ENCODE assay signal across 10 cellular contexts in genomic region chr3:39138804-39139415, GRCh38. TPM values are rescaled to one million over a fixed set of nuclear protein-coding genes. Genes with fewer than 3 reads are reported as not detected.
DNase-seq lines count a peak whose midpoint lies in the region; ATAC-seq and TF ChIP-seq lines count a peak whose summit lies in the region.
"Had no signal": no experiment of that assay in that cellular context is flagged by ENCODE, and none has a peak within 500 bp of the region (broad histone marks: within the 10 kb centered on the region; RNA-seq: fewer than 3 reads in every experiment).

No MANE protein-coding gene starts in this region.

- H3K4me3 ChIP-seq in heart right ventricle (no peak overlapping the region), tibial nerve (no peak overlapping the region)

- peak in 6 of 8 donors; percentile 25 to 61 (median 36) for ATAC-seq in heart right ventricle
- ATAC-seq in stimulated activated naive CD8-positive, alpha-beta T cell treated with anti-CD3 and anti-CD28 coated beads, Interleukin-15, Interleukin-2, amounts not matched to agents 100 U/mL and 50 U/mL, for 24 hours: peak; percentile 45
- ATAC-seq in HG03460 (IDR thresholded peaks at IDR 0.05; ENCODE audit: unreplicated experiment): no peak

- peaks cover 32% of the 10 kb centered on the region for H3K4me1 Mint-ChIP-seq in activated T-helper 1 cell treated with anti-CD3 and anti-CD28 coated beads, Interleukin-12 subunit alpha, Interleukin-12 subunit beta, Interleukin-2, Interleukin-4 antibody, amounts not matched to agents 30 ng/mL and 10 ng/mL and 1 ng/mL, durations not matched to agents 14 hours and 24 hours and 36 hours (ENCODE audit: low read depth)

- H3K9me3 ChIP-seq in heart right ventricle: no peaks in the 10 kb centered on the region
- no peaks in the 10 kb centered on the region for H3K9me3 ChIP-seq in tibial nerve

- TF ChIP-seq EP300 in tibial nerve (IDR thresholded peaks at IDR 0.05): no peak

- intact Hi-C loops in activated T-helper 1 cell treated with anti-CD3 and anti-CD28 coated beads, Interleukin-12 subunit alpha, Interleukin-12 subunit beta, Interleukin-2, Interleukin-4 antibody, amounts not matched to agents 30 ng/mL and 10 ng/mL and 1 ng/mL, durations not matched to agents 14 hours and 24 hours and 36 hours (cut with micrococcal nuclease): no loop called here
- intact Hi-C loops in heart right ventricle (cut with DNase I): loop anchor here in 5 of 10 donors (5.0 to 10.0 kb wide), 3 partner anchors 38 to 48 kb away; no protein-coding TSS in a partner anchor

- H3K27ac ChIP-seq in heart right ventricle: peak overlapping the region in 1 of 10 donors; percentile 15
- no peak overlapping the region for H3K27ac ChIP-seq in tibial nerve

- no peak overlapping the region for H3K4me3 Mint-ChIP-seq in activated T-helper 1 cell treated with anti-CD3 and anti-CD28 coated beads, Interleukin-12 subunit alpha, Interleukin-12 subunit beta, Interleukin-2, Interleukin-4 antibody, amounts not matched to agents 30 ng/mL and 10 ng/mL and 1 ng/mL, durations not matched to agents 14 hours and 24 hours and 36 hours

- TF ChIP-seq CTCF in heart right ventricle (IDR thresholded peaks at IDR 0.05): no peak
- no peak for TF ChIP-seq CTCF in tibial nerve (IDR thresholded peaks at IDR 0.05)

- H3K9me3 Mint-ChIP-seq in activated T-helper 1 cell treated with anti-CD3 and anti-CD28 coated beads, Interleukin-12 subunit alpha, Interleukin-12 subunit beta, Interleukin-2, Interleukin-4 antibody, amounts not matched to agents 30 ng/mL and 10 ng/mL and 1 ng/mL, durations not matched to agents 14 hours and 24 hours and 36 hours: no peaks in the 10 kb centered on the region

- H3K27ac Mint-ChIP-seq in activated T-helper 1 cell treated with anti-CD3 and anti-CD28 coated beads, Interleukin-12 subunit alpha, Interleukin-12 subunit beta, Interleukin-2, Interleukin-4 antibody, amounts not matched to agents 30 ng/mL and 10 ng/mL and 1 ng/mL, durations not matched to agents 14 hours and 24 hours and 36 hours: peak overlapping the region; percentile 67

- H3K4me1 ChIP-seq in heart right ventricle (peaks cover 37 to 87% (median 65%) of the 10 kb centered on the region in 9 donors), tibial nerve (peaks cover 0 to 37% (median 15%) of the 10 kb centered on the region in 4 donors)

- H3K27me3 ChIP-seq in heart right ventricle: no peaks in the 10 kb centered on the region
- H3K27me3 ChIP-seq in tibial nerve: no peaks in the 10 kb centered on the region

- H3K27me3 Mint-ChIP-seq in activated T-helper 1 cell treated with anti-CD3 and anti-CD28 coated beads, Interleukin-12 subunit alpha, Interleukin-12 subunit beta, Interleukin-2, Interleukin-4 antibody, amounts not matched to agents 30 ng/mL and 10 ng/mL and 1 ng/mL, durations not matched to agents 14 hours and 24 hours and 36 hours (ENCODE audit: insufficient read depth): no peaks in the 10 kb centered on the region

- peaks cover 0 to 58% (median 17%) of the 10 kb centered on the region in 9 donors for H3K36me3 ChIP-seq in heart right ventricle
- peaks cover 4 to 73% (median 14%) of the 10 kb centered on the region in 3 donors for H3K36me3 ChIP-seq in tibial nerve

- DNase-seq in activated CD4-positive, alpha-beta T cell treated with anti-CD3 and anti-CD28 coated beads, Interleukin-2, amount 50 U/mL, for 1 hour: peak; percentile 10
- DNase-seq in activated CD4-positive, alpha-beta T cell treated with anti-CD3 and anti-CD28 coated beads, Interleukin-2, amount 50 U/mL, for 4 hours: no peak
- DNase-seq in activated T-helper 1 cell treated with anti-CD3 and anti-CD28 coated beads, Interleukin-12 subunit alpha, Interleukin-12 subunit beta, Interleukin-2, Interleukin-4 antibody, amounts not matched to agents 30 ng/mL and 10 ng/mL and 1 ng/mL, durations not matched to agents 14 hours and 24 hours and 36 hours (ENCODE audit: low spot score): no peak
- peak; percentile 60 to 69 for DNase-seq in heart right ventricle
- no peak for DNase-seq in stimulated activated naive CD8-positive, alpha-beta T cell treated with anti-CD3 and anti-CD28 coated beads, Interleukin-15, Interleukin-2, amounts not matched to agents 100 U/mL and 50 U/mL, for 24 hours
- no peak for DNase-seq in NCI-H69 (lab: John Stamatoyannopoulos, UW)
- no peak for DNase-seq in tibial nerve (ENCODE audit: low spot score in 2 of 2)
- DNase-seq: NCI-H2107 had no signal

- 75 to 77% methylated on average over 7 of the region's 7 CpGs for WGBS in heart right ventricle, 2 donors
- 50 to 72% methylated on average over 4 to 7 of the region's 7 CpGs for WGBS in tibial nerve, 2 donors

- no peak for TF ChIP-seq POLR2A in tibial nerve (IDR thresholded peaks at IDR 0.05)

- H3K36me3 Mint-ChIP-seq in activated T-helper 1 cell treated with anti-CD3 and anti-CD28 coated beads, Interleukin-12 subunit alpha, Interleukin-12 subunit beta, Interleukin-2, Interleukin-4 antibody, amounts not matched to agents 30 ng/mL and 10 ng/mL and 1 ng/mL, durations not matched to agents 14 hours and 24 hours and 36 hours (ENCODE audit: low read depth): peaks cover 40% of the 10 kb centered on the region

RNA-seq across cellular contexts. Expression of gene CSRNP1, which starts 14.5 kb away (rescaled TPM):
- total RNA-seq in activated T-helper 1 cell treated with anti-CD3 and anti-CD28 coated beads, Interleukin-12 subunit alpha, Interleukin-12 subunit beta, Interleukin-2, Interleukin-4 antibody, amounts not matched to agents 30 ng/mL and 10 ng/mL and 1 ng/mL, durations not matched to agents 14 hours and 24 hours and 36 hours: 33.4 and 34.3 TPM in 2 replicates
- total RNA-seq in heart right ventricle (10 to 100 TPM in 9 of 10 donors, 1 to 10 TPM in 1; 7.4 to 46.3 (median 17.7) TPM), tibial nerve (10 to 100 TPM; 48.3 to 72.8 (median 66.0) TPM)
- 10 to 100 TPM; 14.1 to 28.1 TPM for polyA plus RNA-seq in heart right ventricle

RNA-seq across cellular contexts. Expression of gene TTC21A, which starts 31.4 kb away (rescaled TPM):
- total RNA-seq in activated T-helper 1 cell treated with anti-CD3 and anti-CD28 coated beads, Interleukin-12 subunit alpha, Interleukin-12 subunit beta, Interleukin-2, Interleukin-4 antibody, amounts not matched to agents 30 ng/mL and 10 ng/mL and 1 ng/mL, durations not matched to agents 14 hours and 24 hours and 36 hours: 0.83 and 1.0 TPM in 2 replicates
- total RNA-seq in heart right ventricle: 1 to 10 TPM; 1.1 to 3.1 (median 1.5) TPM
- polyA plus RNA-seq in heart right ventricle: 1 to 10 TPM in 1 of 2 donors, under 1 TPM in 1; 0.80 to 7.5 TPM
- total RNA-seq in tibial nerve: 10 to 100 TPM; 11.5 to 21.6 (median 12.8) TPM

RNA-seq across cellular contexts. Expression of gene GORASP1, which starts 31.5 kb away (rescaled TPM):
- 26.6 and 35.6 TPM in 2 replicates for total RNA-seq in activated T-helper 1 cell treated with anti-CD3 and anti-CD28 coated beads, Interleukin-12 subunit alpha, Interleukin-12 subunit beta, Interleukin-2, Interleukin-4 antibody, amounts not matched to agents 30 ng/mL and 10 ng/mL and 1 ng/mL, durations not matched to agents 14 hours and 24 hours and 36 hours
- total RNA-seq in heart right ventricle (10 to 100 TPM; 35.8 to 54.2 (median 41.1) TPM), tibial nerve (10 to 100 TPM; 45.8 to 72.9 (median 61.9) TPM)
- 10 to 100 TPM; 28.4 to 37.2 TPM for polyA plus RNA-seq in heart right ventricle

RNA-seq across cellular contexts. Expression of gene XIRP1, which starts 53.5 kb away (rescaled TPM):
- 2.4 and 3.0 TPM in 2 replicates for total RNA-seq in activated T-helper 1 cell treated with anti-CD3 and anti-CD28 coated beads, Interleukin-12 subunit alpha, Interleukin-12 subunit beta, Interleukin-2, Interleukin-4 antibody, amounts not matched to agents 30 ng/mL and 10 ng/mL and 1 ng/mL, durations not matched to agents 14 hours and 24 hours and 36 hours
- 1,000 to 10,000 TPM in 2 of 10 donors, 100 to 1,000 TPM in 8; 277 to 1,691 (median 608) TPM for total RNA-seq in heart right ventricle
- 100 to 1,000 TPM; 404 to 586 TPM for polyA plus RNA-seq in heart right ventricle
- not detected for total RNA-seq in tibial nerve
- polyA plus RNA-seq: AG04450 had no signal

Comparison
In these comparisons a context has a peak if more than half of its experiments do, and no peak if none do; other contexts are left out.
1. DNase-seq: peak in activated CD4-positive, alpha-beta T cell treated with anti-CD3 and anti-CD28 coated beads, Interleukin-2, amount 50 U/mL, for 1 hour (single experiment) and heart right ventricle (2 of 2); none in activated CD4-positive, alpha-beta T cell treated with anti-CD3 and anti-CD28 coated beads, Interleukin-2, amount 50 U/mL, for 4 hours (0 of 2), activated T-helper 1 cell treated with anti-CD3 and anti-CD28 coated beads, Interleukin-12 subunit alpha, Interleukin-12 subunit beta, Interleukin-2, Interleukin-4 antibody, amounts not matched to agents 30 ng/mL and 10 ng/mL and 1 ng/mL, durations not matched to agents 14 hours and 24 hours and 36 hours (single experiment), stimulated activated naive CD8-positive, alpha-beta T cell treated with anti-CD3 and anti-CD28 coated beads, Interleukin-15, Interleukin-2, amounts not matched to agents 100 U/mL and 50 U/mL, for 24 hours (single experiment), NCI-H69 (single experiment) and tibial nerve (0 of 2).